Comparison of ENCODE assay signal across 8 cellular contexts in the genomic region with DNA sequence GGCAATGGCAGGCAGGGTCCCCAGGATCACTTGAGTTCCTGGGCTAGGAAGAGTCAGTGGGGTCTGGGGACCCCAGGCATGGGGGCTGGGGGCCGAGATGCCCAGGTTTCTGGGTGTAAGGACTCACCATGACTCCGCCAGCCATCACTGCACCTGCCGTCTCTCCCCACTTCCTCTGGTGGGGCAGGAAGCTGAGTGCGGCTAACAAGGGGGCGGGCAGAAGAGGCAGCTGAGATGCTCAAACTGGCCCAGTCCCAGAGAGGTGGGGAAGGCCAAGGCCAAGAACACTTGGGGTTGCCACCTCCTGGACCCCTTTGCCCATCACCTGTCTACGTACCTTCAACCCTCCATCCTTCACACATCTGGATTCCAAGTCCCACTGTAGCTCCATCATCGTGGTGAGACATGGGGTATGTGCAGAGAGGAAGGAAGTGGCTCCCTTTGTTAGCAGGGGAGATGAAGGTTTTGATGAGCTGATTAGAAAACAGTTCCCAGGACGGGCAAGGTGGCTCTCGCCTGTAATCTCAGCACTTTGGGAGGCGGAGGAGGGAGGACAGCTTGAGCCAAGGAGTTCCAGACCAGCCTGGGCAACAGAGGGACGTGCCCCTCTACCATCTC. TPM values are rescaled to one million over a fixed set of nuclear protein-coding genes. Genes with fewer than 3 reads are reported as not detected.
DNase-seq lines count a peak whose midpoint lies in the region; ATAC-seq and TF ChIP-seq lines count a peak whose summit lies in the region.

A gene with protein sequence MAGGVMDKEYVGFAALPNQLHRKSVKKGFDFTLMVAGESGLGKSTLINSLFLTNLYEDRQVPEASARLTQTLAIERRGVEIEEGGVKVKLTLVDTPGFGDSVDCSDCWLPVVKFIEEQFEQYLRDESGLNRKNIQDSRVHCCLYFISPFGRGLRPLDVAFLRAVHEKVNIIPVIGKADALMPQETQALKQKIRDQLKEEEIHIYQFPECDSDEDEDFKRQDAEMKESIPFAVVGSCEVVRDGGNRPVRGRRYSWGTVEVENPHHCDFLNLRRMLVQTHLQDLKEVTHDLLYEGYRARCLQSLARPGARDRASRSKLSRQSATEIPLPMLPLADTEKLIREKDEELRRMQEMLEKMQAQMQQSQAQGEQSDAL (minus strand): TSS at position 164 of the 618 bp plus-strand sequence. CDS start 19 bp downstream, at position 145.

- H3K9me3 Mint-ChIP-seq in stimulated activated naive B cell treated with anti-CD40 and anti-IgM and Interleukin-4, amounts not matched to agents 10 μg/mL and 1 μg/mL and 100 μg/mL, for 72 hours: peaks cover 0 to 2% of the 10 kb centered on the region in 2 donors

- H3K36me3 Mint-ChIP-seq in stimulated activated naive B cell treated with anti-CD40 and anti-IgM and Interleukin-4, amounts not matched to agents 10 μg/mL and 1 μg/mL and 100 μg/mL, for 72 hours: peaks cover 23 to 24% of the 10 kb centered on the region in 2 donors

- DNase-seq in activated CD4-positive, alpha-beta T cell treated with anti-CD3 and anti-CD28 coated beads, Interleukin-2, amount 50 U/mL, for 24 hours (ENCODE audit: low read depth in 1 of 2, low spot score in 1 of 2): peak; percentile 56 to 72
- DNase-seq in germinal center (ENCODE audit: low spot score): peak; percentile 59
- peak; percentile 67 for DNase-seq in stimulated activated naive B cell treated with anti-CD40 and anti-IgM and Interleukin-4, amounts not matched to agents 10 μg/mL and 1 μg/mL and 100 μg/mL, for 72 hours
- DNase-seq in BE2C: no peak

- TF ChIP-seq CTCF in HEK293 (tag by site-specific recombination; IDR thresholded peaks at IDR 0.05): no peak
- TF ChIP-seq CTCF in BE2C (IDR thresholded peaks at IDR 0.05; ENCODE audit: low read depth, low read length): no peak

- peak within 1 kb of the TSS; percentile 98 for H3K27ac Mint-ChIP-seq in stimulated activated naive B cell treated with anti-CD40 and anti-IgM and Interleukin-4, amounts not matched to agents 10 μg/mL and 1 μg/mL and 100 μg/mL, for 72 hours

- 0 out of 2 replicates have a peak within 1 kb of the TSS, but pooled peaks have one; percentile 7 for H3K27ac ChIP-seq in HEK293 (ENCODE audit: extremely low read depth, low read depth, low read length)

- H3K27me3 ChIP-seq in BE2C: no peaks in the 10 kb centered on the region

- ATAC-seq in stimulated activated naive B cell treated with anti-CD40 and anti-IgM and Interleukin-4, amounts not matched to agents 10 μg/mL and 1 μg/mL and 100 μg/mL, for 72 hours (replicated peaks): peak; percentile 45 to 47
- ATAC-seq in GM19395 (IDR thresholded peaks at IDR 0.05; ENCODE audit: unreplicated experiment) (no peak), HG03460 (IDR thresholded peaks at IDR 0.05; ENCODE audit: unreplicated experiment) (no peak), GM18858 (IDR thresholded peaks at IDR 0.05; ENCODE audit: unreplicated experiment) (no peak)

- CTCF ChIA-PET in HEK293 (lab: Yijun Ruan, JAX): interaction anchor here (1.3 to 1.8 kb wide), 2 partner anchors 12 to 16 kb away, joined by 3 to 5 read pairs; a partner anchor contains a TSS

- H3K4me1 ChIP-seq in HEK293 (ENCODE audit: control insufficient read depth, insufficient read depth, low read length) (no peaks in the 10 kb centered on the region), BE2C (peaks cover 5% of the 10 kb centered on the region; the same call in 1 of the 2 replicates)

- H3K4me1 Mint-ChIP-seq in stimulated activated naive B cell treated with anti-CD40 and anti-IgM and Interleukin-4, amounts not matched to agents 10 μg/mL and 1 μg/mL and 100 μg/mL, for 72 hours: peaks cover 35 to 63% of the 10 kb centered on the region in 2 donors

- H3K4me3 ChIP-seq in HEK293 (ENCODE audit: low read depth, low read length): no peak within 1 kb of the TSS
- H3K4me3 ChIP-seq in BE2C (ENCODE audit: low read depth, low read length): no peak within 1 kb of the TSS

- POLR2A ChIA-PET in HEK293 (lab: Yijun Ruan, JAX): interaction anchor here (1.3 to 5.0 kb wide), 3 partner anchors 11 to 25 kb away, joined by 8 to 30 read pairs (median 17); a partner anchor contains a TSS

- no peaks in the 10 kb centered on the region for H3K9me3 ChIP-seq in HEK293 (ENCODE audit: control insufficient read depth, insufficient read depth, low read depth, low read length)
- H3K9me3 ChIP-seq in BE2C: no peaks in the 10 kb centered on the region

- peak within 1 kb of the TSS; percentile 86 to 90 for H3K4me3 Mint-ChIP-seq in stimulated activated naive B cell treated with anti-CD40 and anti-IgM and Interleukin-4, amounts not matched to agents 10 μg/mL and 1 μg/mL and 100 μg/mL, for 72 hours

- H3K36me3 ChIP-seq in HEK293 (ENCODE audit: control insufficient read depth in 2 of 2, insufficient read depth in 1 of 2, low read length in 2 of 2) (peaks cover 0 to 8% of the 10 kb centered on the region in 2 experiments; a peak in 1 of 3 replicates), BE2C (no peaks in the 10 kb centered on the region)

- no peaks in the 10 kb centered on the region for H3K27me3 Mint-ChIP-seq in stimulated activated naive B cell treated with anti-CD40 and anti-IgM and Interleukin-4, amounts not matched to agents 10 μg/mL and 1 μg/mL and 100 μg/mL, for 72 hours

TF ChIP-seq in HEK293, 187 proteins besides CTCF, POLR2A, EP300 and RAD21:
- TF ChIP-seq, protein P1, sequence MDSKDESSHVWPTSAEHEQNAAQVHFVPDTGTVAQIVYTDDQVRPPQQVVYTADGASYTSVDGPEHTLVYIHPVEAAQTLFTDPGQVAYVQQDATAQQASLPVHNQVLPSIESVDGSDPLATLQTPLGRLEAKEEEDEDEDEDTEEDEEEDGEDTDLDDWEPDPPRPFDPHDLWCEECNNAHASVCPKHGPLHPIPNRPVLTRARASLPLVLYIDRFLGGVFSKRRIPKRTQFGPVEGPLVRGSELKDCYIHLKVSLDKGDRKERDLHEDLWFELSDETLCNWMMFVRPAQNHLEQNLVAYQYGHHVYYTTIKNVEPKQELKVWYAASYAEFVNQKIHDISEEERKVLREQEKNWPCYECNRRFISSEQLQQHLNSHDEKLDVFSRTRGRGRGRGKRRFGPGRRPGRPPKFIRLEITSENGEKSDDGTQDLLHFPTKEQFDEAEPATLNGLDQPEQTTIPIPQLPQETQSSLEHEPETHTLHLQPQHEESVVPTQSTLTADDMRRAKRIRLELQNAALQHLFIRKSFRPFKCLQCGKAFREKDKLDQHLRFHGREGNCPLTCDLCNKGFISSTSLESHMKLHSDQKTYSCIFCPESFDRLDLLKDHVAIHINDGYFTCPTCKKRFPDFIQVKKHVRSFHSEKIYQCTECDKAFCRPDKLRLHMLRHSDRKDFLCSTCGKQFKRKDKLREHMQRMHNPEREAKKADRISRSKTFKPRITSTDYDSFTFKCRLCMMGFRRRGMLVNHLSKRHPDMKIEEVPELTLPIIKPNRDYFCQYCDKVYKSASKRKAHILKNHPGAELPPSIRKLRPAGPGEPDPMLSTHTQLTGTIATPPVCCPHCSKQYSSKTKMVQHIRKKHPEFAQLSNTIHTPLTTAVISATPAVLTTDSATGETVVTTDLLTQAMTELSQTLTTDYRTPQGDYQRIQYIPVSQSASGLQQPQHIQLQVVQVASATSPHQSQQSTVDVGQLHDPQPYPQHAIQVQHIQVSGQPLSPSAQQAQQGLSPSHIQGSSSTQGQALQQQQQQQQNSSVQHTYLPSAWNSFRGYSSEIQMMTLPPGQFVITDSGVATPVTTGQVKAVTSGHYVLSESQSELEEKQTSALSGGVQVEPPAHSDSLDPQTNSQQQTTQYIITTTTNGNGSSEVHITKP (tag by site-specific recombination; IDR thresholded peaks at IDR 0.05): peak; percentile 39
- TF ChIP-seq ZNF670 (tag by site-specific recombination; IDR thresholded peaks at IDR 0.05; ENCODE audit: low read depth): no peak
- TF ChIP-seq ZNF221 (tag by site-specific recombination; IDR thresholded peaks at IDR 0.05; ENCODE audit: borderline replicate concordance): no peak
- TF ChIP-seq, protein P2, sequence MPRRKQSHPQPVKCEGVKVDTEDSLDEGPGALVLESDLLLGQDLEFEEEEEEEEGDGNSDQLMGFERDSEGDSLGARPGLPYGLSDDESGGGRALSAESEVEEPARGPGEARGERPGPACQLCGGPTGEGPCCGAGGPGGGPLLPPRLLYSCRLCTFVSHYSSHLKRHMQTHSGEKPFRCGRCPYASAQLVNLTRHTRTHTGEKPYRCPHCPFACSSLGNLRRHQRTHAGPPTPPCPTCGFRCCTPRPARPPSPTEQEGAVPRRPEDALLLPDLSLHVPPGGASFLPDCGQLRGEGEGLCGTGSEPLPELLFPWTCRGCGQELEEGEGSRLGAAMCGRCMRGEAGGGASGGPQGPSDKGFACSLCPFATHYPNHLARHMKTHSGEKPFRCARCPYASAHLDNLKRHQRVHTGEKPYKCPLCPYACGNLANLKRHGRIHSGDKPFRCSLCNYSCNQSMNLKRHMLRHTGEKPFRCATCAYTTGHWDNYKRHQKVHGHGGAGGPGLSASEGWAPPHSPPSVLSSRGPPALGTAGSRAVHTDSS (tag by site-specific recombination; IDR thresholded peaks at IDR 0.05): no peak
- TF ChIP-seq HOXA7 (CRISPR knock-in tag; IDR thresholded peaks at IDR 0.05; ENCODE audit: borderline replicate concordance): no peak
- TF ChIP-seq, protein P3, sequence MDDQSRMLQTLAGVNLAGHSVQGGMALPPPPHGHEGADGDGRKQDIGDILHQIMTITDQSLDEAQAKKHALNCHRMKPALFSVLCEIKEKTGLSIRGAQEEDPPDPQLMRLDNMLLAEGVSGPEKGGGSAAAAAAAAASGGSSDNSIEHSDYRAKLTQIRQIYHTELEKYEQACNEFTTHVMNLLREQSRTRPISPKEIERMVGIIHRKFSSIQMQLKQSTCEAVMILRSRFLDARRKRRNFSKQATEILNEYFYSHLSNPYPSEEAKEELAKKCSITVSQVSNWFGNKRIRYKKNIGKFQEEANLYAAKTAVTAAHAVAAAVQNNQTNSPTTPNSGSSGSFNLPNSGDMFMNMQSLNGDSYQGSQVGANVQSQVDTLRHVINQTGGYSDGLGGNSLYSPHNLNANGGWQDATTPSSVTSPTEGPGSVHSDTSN (CRISPR knock-in tag; IDR thresholded peaks at IDR 0.05): no peak

RNA-seq across cellular contexts. Expression of the gene that starts here (rescaled TPM):
- 2.3 TPM for polyA plus RNA-seq in BE2C (2012; ENCODE audit: insufficient read depth, insufficient read length, low read depth)

Comparison
In these comparisons a context has a peak if more than half of its experiments do, and no peak if none do; other contexts are left out.
1. ATAC-seq: peak in stimulated activated naive B cell treated with anti-CD40 and anti-IgM and Interleukin-4, amounts not matched to agents 10 μg/mL and 1 μg/mL and 100 μg/mL, for 72 hours (2 of 2); none in GM19395 (single experiment), HG03460 (single experiment) and GM18858 (single experiment).